25 cellular contexts compared by ENCODE assay signal in the genomic region with DNA sequence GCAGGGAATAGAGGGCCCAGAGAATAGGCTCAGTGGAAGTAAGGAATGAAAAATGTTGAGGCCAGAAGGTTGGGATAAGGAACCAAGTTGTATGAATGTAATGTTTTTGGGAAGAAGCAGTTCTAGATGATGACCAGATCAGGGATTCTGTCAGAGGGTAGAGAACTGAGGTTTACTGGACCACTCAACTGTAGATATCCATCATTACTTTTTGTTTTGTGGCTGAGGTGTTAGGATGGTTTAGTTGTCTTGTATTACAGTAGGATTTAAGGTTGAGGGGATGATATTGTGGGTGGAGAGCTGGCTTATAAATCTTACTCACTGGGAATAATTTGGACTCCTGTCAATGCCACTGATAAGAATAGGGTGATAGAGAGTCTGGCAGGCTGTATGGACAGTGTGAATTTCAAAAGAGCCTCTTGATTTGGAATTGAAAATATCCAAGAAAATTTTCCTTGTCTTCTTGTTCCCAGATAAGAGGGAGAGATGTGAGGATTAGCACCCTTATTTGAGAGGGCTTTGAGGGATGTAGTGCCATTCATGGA. TPM values are rescaled to one million over a fixed set of nuclear protein-coding genes. Genes with fewer than 3 reads are reported as not detected.
A peak's percentile ranks its signal among the peaks of the same experiment; 100 is the strongest.
DNase-seq lines count a peak whose midpoint lies in the region; ATAC-seq and TF ChIP-seq lines count a peak whose summit lies in the region.
"Had no signal": no experiment of that assay in that cellular context is flagged by ENCODE, and none has a peak within 500 bp of the region (broad histone marks: within the 10 kb centered on the region; RNA-seq: fewer than 3 reads in every experiment).

No MANE protein-coding gene starts in this region.

- ATAC-seq in Right ventricle myocardium inferior (peak; percentile 37), body of pancreas (peak; percentile 30)
- ATAC-seq in stimulated activated effector memory CD8-positive, alpha-beta T cell treated with anti-CD3 and anti-CD28 coated beads, Interleukin-12 subunit alpha, Interleukin-12 subunit beta, amount 100 ng/mL, for 72 hours, result peak; percentile 79
- ATAC-seq: CD8-positive, alpha-beta T cell; sciatic nerve had no signal

- peaks cover 24% of the 10 kb centered on the region for H3K4me1 ChIP-seq in body of pancreas
- H3K4me1 ChIP-seq in adrenal gland (replicated peaks in 1 of 2), result peaks cover 0 to 36% of the 10 kb centered on the region in 2 donors

- TF ChIP-seq POLR2A in body of pancreas (IDR thresholded peaks at IDR 0.05) (no peak), adrenal gland (IDR thresholded peaks at IDR 0.05) (no peak)

- no peak for DNase-seq in T-helper 2 cell treated with Interferon-gamma antibody and Interleukin-4, amounts not matched to agents 5 μg/mL and 100 μg/mL, for 36 hours (ENCODE audit: low spot score)
- DNase-seq in T-helper 2 cell (no peak), Right ventricle myocardium inferior (ENCODE audit: missing footprints) (no peak), cardiac septum (ENCODE audit: low spot score) (no peak), body of pancreas (no peak), middle frontal gyrus (ENCODE audit: extremely low spot score, low spot score) (no peak), adrenal gland (no peak)
- no peak for DNase-seq in stimulated activated effector memory CD8-positive, alpha-beta T cell treated with anti-CD3 and anti-CD28 coated beads, Interleukin-12 subunit alpha, Interleukin-12 subunit beta, amount 100 ng/mL, for 72 hours (ENCODE audit: low spot score in 2 of 2)
- DNase-seq: 8988T; activated B cell treated with CpG ODN at 0.5 μM for 24 hours; activated CD8-positive, alpha-beta memory T cell treated with anti-CD3 and anti-CD28 coated beads for 24 hours; amniotic stem cell; CD8-positive, alpha-beta T cell; dermis blood vessel endothelial cell; HFFc6; hypothalamus; midbrain; NCI-H1105; NCI-H1930; RPMI8226; T-helper 9 cell; trophoblast cell had no signal

- H3K27ac ChIP-seq in body of pancreas (no peak overlapping the region), adrenal gland (no peak overlapping the region)

- intact Hi-C loops in Right ventricle myocardium inferior (cut with DNase I), result no loop called here
- intact Hi-C loops in cardiac septum (cut with DNase I), result no loop called here
- intact Hi-C loops in body of pancreas (cut with DNase I), result no loop called here
- intact Hi-C loops in adrenal gland (cut with DNase I), result no loop called here

- H3K4me1 Mint-ChIP-seq in T-helper 2 cell treated with Interferon-gamma antibody and Interleukin-4, amounts not matched to agents 5 μg/mL and 100 μg/mL, for 36 hours (ENCODE audit: low read depth), result peaks cover 71% of the 10 kb centered on the region
- H3K4me1 Mint-ChIP-seq in stimulated activated effector memory CD8-positive, alpha-beta T cell treated with anti-CD3 and anti-CD28 coated beads, Interleukin-12 subunit alpha, Interleukin-12 subunit beta, amount 100 ng/mL, for 72 hours, result peaks cover 59% of the 10 kb centered on the region
- H3K4me1 Mint-ChIP-seq: activated B cell treated with CpG ODN at 0.5 μM for 24 hours, IgD-negative memory B cell had no signal

- peak overlapping the region; percentile 21 for H3K4me3 Mint-ChIP-seq in T-helper 2 cell treated with Interferon-gamma antibody and Interleukin-4, amounts not matched to agents 5 μg/mL and 100 μg/mL, for 36 hours
- H3K4me3 Mint-ChIP-seq in stimulated activated effector memory CD8-positive, alpha-beta T cell treated with anti-CD3 and anti-CD28 coated beads, Interleukin-12 subunit alpha, Interleukin-12 subunit beta, amount 100 ng/mL, for 72 hours, result no peak overlapping the region
- H3K4me3 Mint-ChIP-seq: activated B cell treated with CpG ODN at 0.5 μM for 24 hours; CD8-positive, alpha-beta T cell; HFFc6; IgD-negative memory B cell; neural crest cell had no signal

- no peaks in the 10 kb centered on the region for H3K27me3 Mint-ChIP-seq in T-helper 2 cell treated with Interferon-gamma antibody and Interleukin-4, amounts not matched to agents 5 μg/mL and 100 μg/mL, for 36 hours (ENCODE audit: low read depth)
- H3K27me3 Mint-ChIP-seq: activated B cell treated with CpG ODN at 0.5 μM for 24 hours had no signal

- no peaks in the 10 kb centered on the region for H3K9me3 ChIP-seq in body of pancreas
- H3K9me3 ChIP-seq in adrenal gland (replicated peaks in 1 of 3), result no peaks in the 10 kb centered on the region

- H3K27me3 ChIP-seq in body of pancreas (no peaks in the 10 kb centered on the region), adrenal gland (no peaks in the 10 kb centered on the region)

- peaks cover 14% of the 10 kb centered on the region for H3K9me3 Mint-ChIP-seq in T-helper 2 cell treated with Interferon-gamma antibody and Interleukin-4, amounts not matched to agents 5 μg/mL and 100 μg/mL, for 36 hours
- H3K9me3 Mint-ChIP-seq in stimulated activated effector memory CD8-positive, alpha-beta T cell treated with anti-CD3 and anti-CD28 coated beads, Interleukin-12 subunit alpha, Interleukin-12 subunit beta, amount 100 ng/mL, for 72 hours, result peaks cover 6% of the 10 kb centered on the region
- H3K9me3 Mint-ChIP-seq: activated B cell treated with CpG ODN at 0.5 μM for 24 hours; CD8-positive, alpha-beta T cell; HFFc6; IgD-negative memory B cell had no signal

- H3K36me3 Mint-ChIP-seq in T-helper 2 cell treated with Interferon-gamma antibody and Interleukin-4, amounts not matched to agents 5 μg/mL and 100 μg/mL, for 36 hours (ENCODE audit: low read depth), result peaks cover 67% of the 10 kb centered on the region
- peaks cover 6% of the 10 kb centered on the region for H3K36me3 Mint-ChIP-seq in stimulated activated effector memory CD8-positive, alpha-beta T cell treated with anti-CD3 and anti-CD28 coated beads, Interleukin-12 subunit alpha, Interleukin-12 subunit beta, amount 100 ng/mL, for 72 hours
- H3K36me3 Mint-ChIP-seq: CD8-positive, alpha-beta T cell had no signal

- TF ChIP-seq CTCF in body of pancreas (IDR thresholded peaks at IDR 0.05) (no peak), adrenal gland (IDR thresholded peaks at IDR 0.05) (no peak)

- H3K36me3 ChIP-seq in body of pancreas (replicated peaks in 1 of 2; ENCODE audit: insufficient read depth in 1 of 2, low read depth in 2 of 2) (no peaks in the 10 kb centered on the region), adrenal gland (replicated peaks in 1 of 2) (no peaks in the 10 kb centered on the region)

- no peak overlapping the region for H3K4me3 ChIP-seq in body of pancreas
- no peak overlapping the region for H3K4me3 ChIP-seq in adrenal gland

- peak overlapping the region; percentile 10 for H3K27ac Mint-ChIP-seq in T-helper 2 cell treated with Interferon-gamma antibody and Interleukin-4, amounts not matched to agents 5 μg/mL and 100 μg/mL, for 36 hours
- H3K27ac Mint-ChIP-seq in stimulated activated effector memory CD8-positive, alpha-beta T cell treated with anti-CD3 and anti-CD28 coated beads, Interleukin-12 subunit alpha, Interleukin-12 subunit beta, amount 100 ng/mL, for 72 hours, result peak overlapping the region; percentile 18
- H3K27ac Mint-ChIP-seq: activated B cell treated with CpG ODN at 0.5 μM for 24 hours; CD8-positive, alpha-beta T cell; HFFc6; IgD-negative memory B cell had no signal

RNA-seq across cellular contexts. Expression of a gene that starts 22.6 kb away (rescaled TPM):
- total RNA-seq in Right ventricle myocardium inferior, result 36.4 TPM
- total RNA-seq in cardiac septum, result 26.9 TPM
- total RNA-seq in body of pancreas, result 10 to 100 TPM; 16.8 to 18.9 TPM
- total RNA-seq in adrenal gland, result 10 to 100 TPM; 16.4 to 52.2 (median 38.9) TPM
- 10 to 100 TPM in 1 of 3 donors, 1 to 10 TPM in 2; 5.2 to 50.7 (median 9.3) TPM for polyA plus RNA-seq in adrenal gland
- polyA plus RNA-seq: IgD-negative memory B cell had no signal
